ENCODE assay signal across 29 cellular contexts in the genomic region with DNA sequence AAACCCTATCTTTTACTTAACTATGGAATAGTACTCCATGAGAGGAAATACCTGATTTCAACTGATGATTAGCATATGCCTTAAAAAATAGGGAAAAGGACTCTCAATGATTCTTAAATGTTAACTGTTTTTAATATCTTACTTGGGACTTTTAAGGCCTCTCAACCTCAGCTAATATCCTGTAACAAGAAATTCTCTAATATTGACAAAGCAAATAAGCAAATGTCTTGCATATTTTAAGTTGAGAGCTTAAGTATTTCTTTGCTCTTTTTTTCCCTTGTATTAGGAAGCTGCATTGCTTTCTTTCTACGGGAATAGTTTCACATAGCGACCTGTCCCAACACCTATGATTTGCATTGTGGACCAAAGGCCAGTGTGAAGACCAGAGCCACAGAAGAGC.
"Had no signal": no experiment of that assay in that cellular context is flagged by ENCODE, and none has a peak within 500 bp of the region (broad histone marks: within the 10 kb centered on the region; RNA-seq: fewer than 3 reads in every experiment).

No MANE protein-coding gene starts in this region.

- H3K9me3 Mint-ChIP-seq: activated CD4-positive, alpha-beta memory T cell treated with anti-CD3 and anti-CD28 coated beads, Interleukin-2, amount 10 ng/mL, durations not matched to agents 7 days and 5 days; central memory CD8-positive, alpha-beta T cell had no signal

- H3K27ac ChIP-seq: brain microvascular endothelial cell, coronary artery, dorsolateral prefrontal cortex had no signal

- H3K4me3 ChIP-seq: coronary artery, dorsolateral prefrontal cortex had no signal

- H3K4me1 Mint-ChIP-seq: activated CD4-positive, alpha-beta memory T cell treated with anti-CD3 and anti-CD28 coated beads, Interleukin-2, amount 10 ng/mL, durations not matched to agents 7 days and 5 days; activated CD4-positive, alpha-beta T cell treated with anti-CD3 and anti-CD28 coated beads, Interleukin-2, amount 10 ng/mL, durations not matched to agents 24 days and 14 days; central memory CD8-positive, alpha-beta T cell; endodermal cell had no signal

- DNase-seq: activated CD4-positive, alpha-beta memory T cell treated with anti-CD3 and anti-CD28 coated beads, Interleukin-2, amount 10 ng/mL, durations not matched to agents 7 days and 5 days; activated CD4-positive, alpha-beta T cell treated with anti-CD3 and anti-CD28 coated beads for 36 hours; activated CD4-positive, alpha-beta T cell treated with anti-CD3 and anti-CD28 coated beads, Interleukin-2, amount 10 ng/mL, durations not matched to agents 24 days and 14 days; activated CD4-positive, CD25-positive, alpha-beta regulatory T cell; activated CD4-positive, CD25-positive, alpha-beta regulatory T cell treated with anti-CD3 and anti-CD28 coated beads, Interleukin-2, amount 50 U/mL, for 72 hours; activated CD8-positive, alpha-beta memory T cell treated with anti-CD3 and anti-CD28 coated beads, Interleukin-2, amount 50 U/mL, for 48 hours; activated gamma-delta T cell; activated naive CD4-positive, alpha-beta T cell treated with anti-CD3 and anti-CD28 coated beads, Interleukin-2, amount 50 U/mL, for 16 hours; activated naive CD4-positive, alpha-beta T cell treated with Interleukin-2 at 50 U/mL for 16 hours; activated T-cell treated with anti-CD3 and anti-CD28 coated beads for 4 hours; activated T-cell treated with anti-CD3 and anti-CD28 coated beads, Interleukin-2, amount 50 U/mL, for 24 hours; activated T-cell treated with anti-CD3 and anti-CD28 coated beads, Interleukin-2, amount 50 U/mL, for 72 hours; amniotic stem cell; anterior cingulate cortex; brain microvascular endothelial cell; dorsolateral prefrontal cortex; effector memory CD4-positive, alpha-beta T cell; endodermal cell; foreskin fibroblast; head of caudate nucleus; T-helper 2 cell had no signal

- H3K27me3 Mint-ChIP-seq: activated CD4-positive, alpha-beta memory T cell treated with anti-CD3 and anti-CD28 coated beads, Interleukin-2, amount 10 ng/mL, durations not matched to agents 7 days and 5 days; activated CD4-positive, alpha-beta T cell treated with anti-CD3 and anti-CD28 coated beads, Interleukin-2, amount 10 ng/mL, durations not matched to agents 24 days and 14 days; activated naive CD8-positive, alpha-beta T cell; activated T-cell treated with anti-CD3 and anti-CD28 coated beads, Interleukin-2, amount 50 U/mL, for 24 hours; central memory CD8-positive, alpha-beta T cell; dendritic cell treated with granulocyte-macrophage colony-stimulating factor and Interleukin-4, amounts not matched to agents 40 ng/mL and 50 ng/mL, for 4 days had no signal

- H3K4me3 Mint-ChIP-seq: activated CD4-positive, alpha-beta memory T cell treated with anti-CD3 and anti-CD28 coated beads, Interleukin-2, amount 10 ng/mL, durations not matched to agents 7 days and 5 days; activated CD4-positive, alpha-beta T cell treated with anti-CD3 and anti-CD28 coated beads for 36 hours; activated CD4-positive, alpha-beta T cell treated with anti-CD3 and anti-CD28 coated beads, Interleukin-2, amount 10 ng/mL, durations not matched to agents 24 days and 14 days; activated naive CD8-positive, alpha-beta T cell; activated T-cell treated with anti-CD3 and anti-CD28 coated beads, Interleukin-2, amount 50 U/mL, for 24 hours; activated T-cell treated with anti-CD3 and anti-CD28 coated beads, Interleukin-2, amount 50 U/mL, for 72 hours; central memory CD8-positive, alpha-beta T cell; dendritic cell treated with granulocyte-macrophage colony-stimulating factor and Interleukin-4, amounts not matched to agents 40 ng/mL and 50 ng/mL, for 4 days; endodermal cell had no signal

- H3K27me3 ChIP-seq: brain microvascular endothelial cell, dorsolateral prefrontal cortex had no signal

- FAIRE-seq: astrocyte, bronchial epithelial cell, frontal cortex had no signal

- H3K36me3 Mint-ChIP-seq: activated naive CD8-positive, alpha-beta T cell had no signal

- H3K36me3 ChIP-seq: brain microvascular endothelial cell had no signal

- ATAC-seq: activated CD4-positive, alpha-beta T cell treated with anti-CD3 and anti-CD28 coated beads for 36 hours; activated T-cell treated with anti-CD3 and anti-CD28 coated beads, Interleukin-2, amount 50 U/mL, for 72 hours; esophagus mucosa had no signal

- H3K27ac Mint-ChIP-seq: activated CD4-positive, alpha-beta memory T cell treated with anti-CD3 and anti-CD28 coated beads, Interleukin-2, amount 10 ng/mL, durations not matched to agents 7 days and 5 days; activated CD4-positive, alpha-beta T cell treated with anti-CD3 and anti-CD28 coated beads for 36 hours; activated CD4-positive, alpha-beta T cell treated with anti-CD3 and anti-CD28 coated beads, Interleukin-2, amount 10 ng/mL, durations not matched to agents 24 days and 14 days; activated naive CD8-positive, alpha-beta T cell; activated T-cell treated with anti-CD3 and anti-CD28 coated beads, Interleukin-2, amount 50 U/mL, for 24 hours; activated T-cell treated with anti-CD3 and anti-CD28 coated beads, Interleukin-2, amount 50 U/mL, for 72 hours; dendritic cell treated with granulocyte-macrophage colony-stimulating factor and Interleukin-4, amounts not matched to agents 40 ng/mL and 50 ng/mL, for 4 days; endodermal cell had no signal
